In the genomic region with DNA sequence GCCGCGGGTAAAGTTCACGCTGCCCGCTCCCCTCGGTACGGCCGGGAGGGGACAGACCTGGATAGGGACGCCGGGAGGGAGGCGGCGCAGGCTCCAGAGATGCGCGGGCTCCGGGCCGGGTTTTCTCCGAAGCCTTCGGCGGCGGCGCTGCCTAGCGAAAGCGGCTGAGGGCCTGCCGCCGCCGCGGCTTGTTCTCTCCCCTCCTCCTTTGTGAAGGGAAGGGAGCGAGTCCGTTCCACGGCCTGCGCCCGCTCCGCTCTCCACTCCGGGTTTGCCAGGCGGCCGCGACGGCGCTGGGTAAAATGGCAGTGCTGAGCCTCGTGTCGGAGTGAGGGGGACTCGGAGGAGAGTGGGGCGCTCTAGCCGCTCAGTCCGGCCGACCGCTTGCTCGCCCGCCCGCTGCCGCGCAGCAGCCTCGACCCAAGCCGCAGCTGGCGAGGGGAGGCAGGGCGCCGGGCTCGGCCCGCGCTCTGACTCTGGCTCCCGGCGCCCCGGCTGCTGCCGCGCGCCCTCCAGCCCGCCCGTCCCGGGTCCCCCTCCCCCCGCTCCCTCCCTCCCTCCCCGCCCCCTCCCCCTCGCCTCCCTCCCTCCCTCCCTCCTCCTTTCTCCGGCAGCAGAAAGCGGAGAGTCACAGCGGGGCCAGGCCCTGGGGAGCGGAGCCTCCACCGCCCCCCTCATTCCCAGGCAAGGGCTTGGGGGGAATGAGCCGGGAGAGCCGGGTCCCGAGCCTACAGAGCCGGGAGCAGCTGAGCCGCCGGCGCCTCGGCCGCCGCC, we compare ENCODE assay signal across 8 cellular contexts. TPM values are rescaled to one million over a fixed set of nuclear protein-coding genes. Genes with fewer than 3 reads are reported as not detected.
DNase-seq lines count a peak whose midpoint lies in the region; ATAC-seq and TF ChIP-seq lines count a peak whose summit lies in the region.

Gene ARID1A (plus strand): TSS at position 599 of the 774 bp plus-strand sequence. CDS start 389 bp downstream, outside the sequence.

- peak within 1 kb of the TSS; percentile 94 for H3K27ac Mint-ChIP-seq in T-helper 2 cell treated with Interferon-gamma antibody and Interleukin-4, amounts not matched to agents 5 μg/mL and 100 μg/mL, for 36 hours

- H3K9me3 Mint-ChIP-seq in T-helper 2 cell treated with Interferon-gamma antibody and Interleukin-4, amounts not matched to agents 5 μg/mL and 100 μg/mL, for 36 hours = no peaks in the 10 kb centered on the region

- TF ChIP-seq CTCF in prostate gland (IDR thresholded peaks at IDR 0.05) (peak in 2 of 4 experiments; percentile 28 to 44), upper lobe of right lung (IDR thresholded peaks at IDR 0.05) (peak; percentile 5)

- TF ChIP-seq POLR2A in GM15510 (IDR thresholded peaks at IDR 0.05; ENCODE audit: borderline replicate concordance, extremely low read depth, insufficient read length) (peak; percentile 88), prostate gland (IDR thresholded peaks at IDR 0.05) (peak; percentile 67)

- H3K4me1 ChIP-seq in prostate gland (replicated peaks) (peaks cover 21% of the 10 kb centered on the region), upper lobe of right lung (peaks cover 49% of the 10 kb centered on the region)

- peak within 1 kb of the TSS; percentile 91 to 99 for H3K27ac ChIP-seq in prostate gland
- H3K27ac ChIP-seq in upper lobe of right lung = peak within 1 kb of the TSS; percentile 91

- no peaks in the 10 kb centered on the region for H3K9me3 ChIP-seq in prostate gland
- no peaks in the 10 kb centered on the region for H3K9me3 ChIP-seq in upper lobe of right lung

- H3K4me3 Mint-ChIP-seq in T-helper 2 cell treated with Interferon-gamma antibody and Interleukin-4, amounts not matched to agents 5 μg/mL and 100 μg/mL, for 36 hours = peak within 1 kb of the TSS; percentile 90

- WGBS in prostate gland = under 1% methylated on average over 46 of the region's 86 CpGs

- ATAC-seq in HG02970 (IDR thresholded peaks at IDR 0.05; ENCODE audit: low FRiP score, unreplicated experiment) (peak; percentile 38), left ventricle myocardium superior (peak; percentile 68), upper lobe of right lung (peak; percentile 86)

- H3K27me3 Mint-ChIP-seq in T-helper 2 cell treated with Interferon-gamma antibody and Interleukin-4, amounts not matched to agents 5 μg/mL and 100 μg/mL, for 36 hours (ENCODE audit: low read depth) = no peaks in the 10 kb centered on the region

- intact Hi-C loops in left ventricle myocardium superior (cut with micrococcal nuclease) = no loop called here
- intact Hi-C loops in prostate gland (cut with DNase I) = loop anchor here (2.0 to 10.0 kb wide), 2 partner anchors 93 to 169 kb away; partner anchors contain the start of gene SFN
- intact Hi-C loops in upper lobe of right lung (cut with DNase I) = loop anchor here (10.0 kb wide), 1 partner anchor 89 kb away; the partner anchor contains the start of gene PIGV

- H3K4me3 ChIP-seq in prostate gland (peak within 1 kb of the TSS; percentile 89 to 95), upper lobe of right lung (peak within 1 kb of the TSS; percentile 83)

- H3K36me3 Mint-ChIP-seq in T-helper 2 cell treated with Interferon-gamma antibody and Interleukin-4, amounts not matched to agents 5 μg/mL and 100 μg/mL, for 36 hours (ENCODE audit: low read depth) = peaks cover 6% of the 10 kb centered on the region

- no peaks in the 10 kb centered on the region for H3K36me3 ChIP-seq in prostate gland
- H3K36me3 ChIP-seq in upper lobe of right lung = no peaks in the 10 kb centered on the region

- no peaks in the 10 kb centered on the region for H3K27me3 ChIP-seq in prostate gland (replicated peaks; ENCODE audit: insufficient read depth)
- no peaks in the 10 kb centered on the region for H3K27me3 ChIP-seq in upper lobe of right lung

- peaks cover 28% of the 10 kb centered on the region for H3K4me1 Mint-ChIP-seq in T-helper 2 cell treated with Interferon-gamma antibody and Interleukin-4, amounts not matched to agents 5 μg/mL and 100 μg/mL, for 36 hours (ENCODE audit: low read depth)

- peak; percentile 88 to 93 for DNase-seq in NCI-H1930 (lab: John Stamatoyannopoulos, UW)
- peak; percentile 96 for DNase-seq in T-helper 2 cell treated with Interferon-gamma antibody and Interleukin-4, amounts not matched to agents 5 μg/mL and 100 μg/mL, for 36 hours (ENCODE audit: low spot score)
- DNase-seq in anterior cingulate cortex (lab: John Stamatoyannopoulos, UW) = peak; percentile 63 to 96 (median 92)
- peak; percentile 97 for DNase-seq in left ventricle myocardium superior
- DNase-seq in prostate gland (ENCODE audit: low spot score) = peak; percentile 92
- peak; percentile 99 for DNase-seq in upper lobe of right lung

RNA-seq across cellular contexts. Expression of gene ARID1A, which starts in this region (rescaled TPM):
- total RNA-seq in left ventricle myocardium superior (31.4 TPM), prostate gland (10 to 100 TPM; 71.4 to 92.8 TPM), upper lobe of right lung (64.3 TPM)

Comparison
In these comparisons a context has a peak if more than half of its experiments do, and no peak if none do; other contexts are left out.
1. Peak in every context shown above with its lines: DNase-seq, ATAC-seq, H3K4me3 ChIP-seq and H3K27ac ChIP-seq.